Comparison of ENCODE assay signal across 1 cellular context in genomic region chr14:68279437-68279720, GRCh38.
TF ChIP-seq lines count a peak whose summit lies in the region.

No MANE protein-coding gene starts in this region.

TF ChIP-seq in IMR-90, 13 proteins besides CTCF, POLR2A, EP300 and RAD21 (continued from another document):
- no peak for TF ChIP-seq FOS (IDR thresholded peaks at IDR 0.05; ENCODE audit: low read depth, low read length)
- TF ChIP-seq NFE2L2 (IDR thresholded peaks at IDR 0.05; ENCODE audit: low read depth, low read length) = no peak
- no peak for TF ChIP-seq USF2 (IDR thresholded peaks at IDR 0.05; ENCODE audit: low read depth, low read length)
- TF ChIP-seq SMC3 (IDR thresholded peaks at IDR 0.05; ENCODE audit: low read depth, low read length) = no peak
- no peak for TF ChIP-seq CHD1 (IDR thresholded peaks at IDR 0.05; ENCODE audit: low read depth, low read length)
- no peak for TF ChIP-seq RFX5 (IDR thresholded peaks at IDR 0.05; ENCODE audit: low read depth, low read length)
